ENCODE assay signal across 17 cellular contexts in genomic region chr16:72903176-72903575, GRCh38.
DNase-seq lines count a peak whose midpoint lies in the region; ATAC-seq and TF ChIP-seq lines count a peak whose summit lies in the region.
"Had no signal": no experiment of that assay in that cellular context is flagged by ENCODE, and none has a peak within 500 bp of the region (broad histone marks: within the 10 kb centered on the region; RNA-seq: fewer than 3 reads in every experiment).

No MANE protein-coding gene starts in this region.

- H3K4me3 ChIP-seq in IMR-90 (ENCODE audit: insufficient read depth, low read depth, low read length) (no peak overlapping the region), trophoblast cell (ENCODE audit: low read depth, low read length) (no peak overlapping the region)
- H3K4me3 ChIP-seq: GM12878, HAP-1 had no signal

- peaks cover 7% of the 10 kb centered on the region for H3K4me1 ChIP-seq in IMR-90 (ENCODE audit: control insufficient read depth, insufficient read depth, low read length)
- H3K4me1 ChIP-seq in trophoblast cell (ENCODE audit: control insufficient read depth in 1 of 2, insufficient read depth in 2 of 2, low read length in 2 of 2): peaks cover 5 to 14% of the 10 kb centered on the region in 2 experiments
- H3K4me1 ChIP-seq: HAP-1 had no signal

- no peaks in the 10 kb centered on the region for H3K27me3 ChIP-seq in IMR-90 (ENCODE audit: control insufficient read depth, insufficient read depth, low read length)
- H3K27me3 ChIP-seq in trophoblast cell (ENCODE audit: insufficient read depth, low read length): no peaks in the 10 kb centered on the region

- DNase-seq in IMR-90 (no peak), chondrocyte (ENCODE audit: low spot score) (no peak), trophoblast cell (peak in 1 of 2 donors; percentile 57), NCI-H1436 (lab: John Stamatoyannopoulos, UW) (no peak), NCI-H510A treated with DMSO at 0.1 percent for 48 hours (lab: John Stamatoyannopoulos, UW) (no peak)
- no peak for DNase-seq in activated CD4-positive, alpha-beta T cell treated with anti-CD3 and anti-CD28 coated beads, Interleukin-2, amount 50 U/mL, for 4 hours
- DNase-seq: C1 segment of cervical spinal cord; Calu3; CD4-positive, alpha-beta memory T cell; COR-L47; DMS53; DMS79 treated with DMSO at 0.1 percent for 48 hours; GDM1; GOT3; HFFc6 had no signal

- no peak overlapping the region for H3K23ac ChIP-seq in IMR-90 (ENCODE audit: low read depth, low read length)
- H3K23ac ChIP-seq in trophoblast cell (ENCODE audit: low read length): no peak overlapping the region

- no peak overlapping the region for H3K27ac ChIP-seq in IMR-90 (ENCODE audit: insufficient read depth, low read length)
- no peak overlapping the region for H3K27ac ChIP-seq in trophoblast cell (ENCODE audit: low read depth, low read length)

- POLR2A ChIA-PET in IMR-90 (lab: Charles Lee; ENCODE audit: unreplicated experiment): no interaction called here

- no CpG with 5 or more reads among the region's 6 CpGs for WGBS in IMR-90 (ENCODE audit: extremely low coverage in 2 of 2, insufficient read length in 1 of 2), 2 experiments
- WGBS in trophoblast cell (ENCODE audit: extremely low coverage, insufficient coverage, insufficient read length): no CpG with 5 or more reads among the region's 6 CpGs

- CTCF ChIA-PET in IMR-90 (lab: Yijun Ruan, JAX): no interaction called here

- ATAC-seq in IMR-90 (ENCODE audit: low read depth): no peak
- ATAC-seq: GM12878 had no signal

- H3K79me2 ChIP-seq in trophoblast cell (ENCODE audit: control insufficient read depth, insufficient read depth, low read length, poor library complexity): peaks cover 3% of the 10 kb centered on the region

- BruUV-seq in IMR-90 (replicated peaks; lab: Mats Ljungman, UMichigan): no TSS peak

- peaks cover 20 to 31% of the 10 kb centered on the region in 2 experiments for H3K79me1 ChIP-seq in IMR-90 (ENCODE audit: low read depth in 1 of 2, low read length in 2 of 2)
- peaks cover 3% of the 10 kb centered on the region for H3K79me1 ChIP-seq in trophoblast cell (ENCODE audit: low read length)

- in situ Hi-C loops in IMR-90 (cut with MboI; ENCODE audit: low sequenced_read_pairs): no loop called here

- TF ChIP-seq CTCF in IMR-90 (conservative IDR thresholded peaks at IDR 0.05; ENCODE audit: low read depth, low read length) (no peak), chondrocyte (IDR thresholded peaks at IDR 0.05) (no peak)

- peaks cover 13% of the 10 kb centered on the region; the same call in 1 of the 2 replicates for H4K20me1 ChIP-seq in IMR-90 (ENCODE audit: insufficient read depth, low read length)

- no peak for TF ChIP-seq RAD21 in IMR-90 (IDR thresholded peaks at IDR 0.05; ENCODE audit: low read length)

- TF ChIP-seq POLR2A in IMR-90 (IDR thresholded peaks at IDR 0.05; ENCODE audit: low read depth, low read length): no peak

- H2AK9ac ChIP-seq in IMR-90 (replicated peaks; ENCODE audit: low read depth, low read length, poor library complexity): no peak overlapping the region

- H2AK5ac ChIP-seq in IMR-90 (ENCODE audit: low read depth, low read length) (0 out of 2 replicates have a peak overlapping the region, but pooled peaks have one; percentile 18), trophoblast cell (ENCODE audit: low read length) (no peak overlapping the region)

- no peak overlapping the region for H3K4me3 Mint-ChIP-seq in chondrocyte (ENCODE audit: unreplicated experiment)
- H3K4me3 Mint-ChIP-seq: CD4-positive, alpha-beta memory T cell; HFFc6 had no signal

- H3K14ac ChIP-seq in IMR-90 (replicated peaks; ENCODE audit: low read depth, low read length) (no peak overlapping the region), trophoblast cell (ENCODE audit: low read length) (no peak overlapping the region)

- peak overlapping the region; percentile 17 for H3K27ac Mint-ChIP-seq in chondrocyte (ENCODE audit: unreplicated experiment)
- H3K27ac Mint-ChIP-seq: CD4-positive, alpha-beta memory T cell; HFFc6 had no signal

- no peaks in the 10 kb centered on the region for H3K9me3 Mint-ChIP-seq in chondrocyte (ENCODE audit: low read depth)
- H3K9me3 Mint-ChIP-seq: CD4-positive, alpha-beta memory T cell; HFFc6 had no signal

- H3K36me3 ChIP-seq in IMR-90 (ENCODE audit: control insufficient read depth, insufficient read depth, low read length) (peaks cover 4% of the 10 kb centered on the region), trophoblast cell (ENCODE audit: control insufficient read depth in 1 of 2, insufficient read depth in 2 of 2, low read length in 2 of 2) (peaks cover 2 to 4% of the 10 kb centered on the region in 2 experiments)
- H3K36me3 ChIP-seq: HAP-1 had no signal

- H2BK15ac ChIP-seq in IMR-90 (ENCODE audit: low read depth, low read length): no peak overlapping the region

- intact Hi-C loops in IMR-90 (cut with micrococcal nuclease): no loop called here

- no peak overlapping the region for H4K8ac ChIP-seq in IMR-90 (ENCODE audit: low read depth in 2 of 2, low read length in 2 of 2)
- H4K8ac ChIP-seq in trophoblast cell (ENCODE audit: low read depth, low read length): peak overlapping the region; percentile 35

- H3K56ac ChIP-seq in IMR-90 (ENCODE audit: extremely low read depth, insufficient read depth, low read length): no peak overlapping the region

- dilution Hi-C loops in IMR-90 (cut with HindIII; ENCODE audit: low sequenced_read_pairs, unreplicated experiment): no loop called here

- H2BK5ac ChIP-seq in IMR-90 (ENCODE audit: low read depth, low read length, poor library complexity, severe bottlenecking) (no peak overlapping the region), trophoblast cell (ENCODE audit: low read depth, low read length, poor library complexity) (no peak overlapping the region)

- H2BK20ac ChIP-seq in IMR-90 (ENCODE audit: low read depth, low read length): no peak overlapping the region

- H3K9ac ChIP-seq in IMR-90 (ENCODE audit: low read depth, low read length) (no peak overlapping the region), trophoblast cell (ENCODE audit: low read length) (no peak overlapping the region)

- no peaks in the 10 kb centered on the region for H3K27me3 Mint-ChIP-seq in chondrocyte (ENCODE audit: low read depth)

- peaks cover 39% of the 10 kb centered on the region for H3K4me1 Mint-ChIP-seq in chondrocyte (ENCODE audit: low read depth)
- H3K4me1 Mint-ChIP-seq: CD4-positive, alpha-beta memory T cell had no signal

- H4K91ac ChIP-seq in IMR-90 (ENCODE audit: insufficient read depth, low read depth, low read length) (no peak overlapping the region), trophoblast cell (ENCODE audit: low read depth, low read length) (no peak overlapping the region)

- H3K4me2 ChIP-seq in IMR-90 (ENCODE audit: low read depth, low read length) (no peak overlapping the region), trophoblast cell (ENCODE audit: low read length) (no peak overlapping the region)

- H3K18ac ChIP-seq in IMR-90 (ENCODE audit: low read depth, low read length) (no peak overlapping the region), trophoblast cell (ENCODE audit: low read length) (no peak overlapping the region)

- H3K4ac ChIP-seq in IMR-90 (ENCODE audit: low read depth, low read length): no peak overlapping the region
- no peak overlapping the region for H3K4ac ChIP-seq in trophoblast cell (ENCODE audit: low read depth, low read length)

- no peak overlapping the region for H4K5ac ChIP-seq in IMR-90 (ENCODE audit: low read depth, low read length)

- H2AFZ ChIP-seq in IMR-90 (replicated peaks; ENCODE audit: low read length, poor library complexity) (no peak overlapping the region), trophoblast cell (ENCODE audit: insufficient read depth, low read length, poor library complexity) (no peak overlapping the region)

- peaks cover 7% of the 10 kb centered on the region for H3K36me3 Mint-ChIP-seq in chondrocyte (ENCODE audit: low read depth)
- H3K36me3 Mint-ChIP-seq: CD4-positive, alpha-beta memory T cell had no signal

- no peak overlapping the region for H2BK12ac ChIP-seq in trophoblast cell (ENCODE audit: low read length)

- H3K9me1 ChIP-seq in IMR-90 (ENCODE audit: insufficient read depth, low read length): peaks cover 9% of the 10 kb centered on the region

- H3K9me3 ChIP-seq in IMR-90 (ENCODE audit: control insufficient read depth, insufficient read depth, low read length) (no peaks in the 10 kb centered on the region), trophoblast cell (ENCODE audit: insufficient read depth, low read depth, low read length) (peaks cover 2% of the 10 kb centered on the region)
- H3K9me3 ChIP-seq: HAP-1 had no signal

- H2BK120ac ChIP-seq in IMR-90 (ENCODE audit: low read depth, low read length) (no peak overlapping the region), trophoblast cell (ENCODE audit: insufficient read depth, low read length, poor library complexity) (no peak overlapping the region)

- no peak overlapping the region for H4K12ac ChIP-seq in trophoblast cell (ENCODE audit: low read depth, low read length)

TF ChIP-seq in IMR-90, 13 proteins besides CTCF, POLR2A, EP300 and RAD21:
- no peak for TF ChIP-seq CEBPB (IDR thresholded peaks at IDR 0.05; ENCODE audit: low read depth, low read length)
- no peak for TF ChIP-seq MXI1 (IDR thresholded peaks at IDR 0.05; ENCODE audit: borderline replicate concordance, low read depth, low read length)
- no peak for TF ChIP-seq CHD1 (IDR thresholded peaks at IDR 0.05; ENCODE audit: low read depth, low read length)
- no peak for TF ChIP-seq MAZ (IDR thresholded peaks at IDR 0.05; ENCODE audit: borderline replicate concordance, low read depth, low read length)
- no peak for TF ChIP-seq SMC3 (IDR thresholded peaks at IDR 0.05; ENCODE audit: low read depth, low read length)
- no peak for TF ChIP-seq MAFK (IDR thresholded peaks at IDR 0.05; ENCODE audit: low read depth, low read length)
- no peak for TF ChIP-seq RCOR1 (IDR thresholded peaks at IDR 0.05; ENCODE audit: insufficient replicate concordance, low read length)
- no peak for TF ChIP-seq BHLHE40 (IDR thresholded peaks at IDR 0.05; ENCODE audit: low read depth, low read length)
- TF ChIP-seq NFE2L2 (IDR thresholded peaks at IDR 0.05; ENCODE audit: low read depth, low read length): no peak
- TF ChIP-seq FOS (IDR thresholded peaks at IDR 0.05; ENCODE audit: low read depth, low read length): no peak
- no peak for TF ChIP-seq USF2 (IDR thresholded peaks at IDR 0.05; ENCODE audit: low read depth, low read length)
